25 cellular contexts compared by ENCODE assay signal in the genomic region with DNA sequence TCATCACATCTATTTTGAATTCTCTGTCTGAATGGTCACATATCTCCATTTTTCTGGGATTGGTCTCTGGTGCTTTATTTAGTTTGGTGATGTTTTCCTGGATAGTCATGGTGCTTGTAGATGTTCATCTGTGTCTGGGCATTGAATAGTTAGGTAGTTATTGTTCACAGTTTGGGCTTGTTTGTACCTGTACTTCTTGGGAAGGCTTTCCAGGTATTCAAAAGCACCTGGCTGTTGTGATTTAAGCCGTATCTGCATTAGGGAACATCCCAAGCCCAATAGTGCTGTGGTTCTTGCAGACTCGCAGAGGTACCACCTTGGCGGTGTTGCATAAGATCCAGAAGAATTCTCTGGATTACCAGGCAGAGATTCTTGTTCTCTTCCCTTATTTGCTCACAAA. TPM values are rescaled to one million over a fixed set of nuclear protein-coding genes. Genes with fewer than 3 reads are reported as not detected.
"Had no signal": no experiment of that assay in that cellular context is flagged by ENCODE, and none has a peak within 500 bp of the region (broad histone marks: within the 10 kb centered on the region; RNA-seq: fewer than 3 reads in every experiment).

No MANE protein-coding gene starts in this region.

- H3K27me3 ChIP-seq: neural progenitor cell, ovary, right lobe of liver, sigmoid colon, stomach, thyroid gland, tibial nerve, upper lobe of right lung, uterus had no signal

- ATAC-seq: natural killer cell; psoas muscle; right cardiac atrium; right lobe of liver; stimulated activated effector memory CD8-positive, alpha-beta T cell treated with anti-CD3 and anti-CD28 coated beads, Interleukin-12 subunit alpha, Interleukin-12 subunit beta, amount 100 ng/mL, for 72 hours; stimulated activated naive B cell treated with anti-CD40 and anti-IgM and Interleukin-4, amounts not matched to agents 10 μg/mL and 1 μg/mL and 100 μg/mL, for 72 hours; upper lobe of right lung had no signal

- H3K4me1 ChIP-seq: neural progenitor cell, parathyroid adenoma, psoas muscle, right lobe of liver, sigmoid colon, stomach, thyroid gland, tibial nerve, upper lobe of right lung, uterus had no signal

- FAIRE-seq: small intestine had no signal

- H3K4me2 ChIP-seq: neural progenitor cell had no signal

- H3K27ac ChIP-seq: neural progenitor cell, ovary, parathyroid adenoma, psoas muscle, right lobe of liver, sigmoid colon, stomach, thoracic aorta, thyroid gland, tibial nerve, upper lobe of right lung, uterus had no signal

- H3K79me2 ChIP-seq: parathyroid adenoma had no signal

- H3K4me3 ChIP-seq: neural progenitor cell, ovary, psoas muscle, right lobe of liver, sigmoid colon, stomach, thoracic aorta, thyroid gland, tibial nerve, upper lobe of right lung, uterus had no signal

- H2AFZ ChIP-seq: neural progenitor cell, parathyroid adenoma had no signal

- H3K36me3 ChIP-seq: neural progenitor cell, ovary, right lobe of liver, sigmoid colon, thoracic aorta, thyroid gland, tibial nerve, upper lobe of right lung, uterus had no signal

- DNase-seq: natural killer cell; occipital lobe; ovary; posterior cingulate gyrus; psoas muscle; right cardiac atrium; right lobe of liver; sigmoid colon; small intestine; stimulated activated CD4-positive, alpha-beta T cell treated with anti-CD3 and anti-CD28 coated beads, Interleukin-15, amount 100 ng/mL, for 24 hours; stimulated activated CD4-positive, alpha-beta T cell treated with anti-CD3 and anti-CD28 coated beads, Interleukin-2, amount 100 ng/mL, for 24 hours; stimulated activated CD4-positive, alpha-beta T cell treated with anti-CD3 and anti-CD28 coated beads, Interleukin-2, amount 100 ng/mL, for 48 hours; stimulated activated CD4-positive, alpha-beta T cell treated with anti-CD3 and anti-CD28 coated beads, Interleukin-4, amount 100 ng/mL, for 24 hours; stimulated activated naive B cell treated with anti-CD40 and anti-IgM and Interleukin-4, amounts not matched to agents 10 μg/mL and 1 μg/mL and 100 μg/mL, for 72 hours; stimulated activated naive CD4-positive, alpha-beta T cell treated with Interleukin-2 at 50 U/mL for 16 hours; stomach; thyroid gland; upper lobe of right lung; uterus had no signal

- H3K9ac ChIP-seq: neural progenitor cell, parathyroid adenoma had no signal

- H3K9me3 ChIP-seq: ovary, right lobe of liver, sigmoid colon, thoracic aorta, thyroid gland, upper lobe of right lung, uterus had no signal

RNA-seq across cellular contexts. Expression of gene COL4A5, which starts 44.6 kb away (rescaled TPM):
- total RNA-seq: natural killer cell had no signal

RNA-seq across cellular contexts. Expression of gene COL4A6, which starts 46.0 kb away (rescaled TPM):
- total RNA-seq: natural killer cell, osteoblast had no signal
